In the genomic region with DNA sequence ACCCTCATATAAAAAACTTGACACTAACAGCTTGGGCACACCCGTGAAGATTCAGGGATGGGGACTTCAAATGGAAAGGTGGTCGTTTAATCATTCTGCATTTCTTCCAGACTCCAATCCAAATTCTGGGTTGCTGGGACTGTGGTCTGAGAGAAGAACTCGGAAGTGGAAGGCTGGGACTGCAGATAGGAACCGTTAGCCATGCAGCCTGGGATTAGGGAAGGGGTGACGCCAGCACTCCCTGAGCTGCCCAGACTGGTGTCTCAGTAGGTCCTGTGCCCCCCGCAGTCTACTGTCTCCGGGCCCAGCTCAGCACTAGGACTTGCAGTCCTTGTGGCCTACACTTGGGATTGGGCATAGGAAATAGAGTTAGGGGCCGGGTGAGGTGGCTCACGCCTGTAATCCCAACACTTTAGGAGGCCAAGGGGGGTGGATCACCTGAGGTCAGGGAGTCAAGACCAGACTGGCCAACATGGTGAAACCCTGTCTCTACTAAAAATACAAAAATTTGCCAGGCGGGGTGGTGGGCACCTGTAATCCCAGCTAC, we compare ENCODE assay signal across 8 cellular contexts. TPM values are rescaled to one million over a fixed set of nuclear protein-coding genes. Genes with fewer than 3 reads are reported as not detected.
DNase-seq lines count a peak whose midpoint lies in the region; ATAC-seq, FAIRE-seq and TF ChIP-seq lines count a peak whose summit lies in the region.

No MANE protein-coding gene starts in this region.

- no peak overlapping the region for H3K27ac ChIP-seq in H1 (ENCODE audit: low read depth, low read length)

- peak overlapping the region; percentile 60 for H3K18ac ChIP-seq in H1 (ENCODE audit: extremely low read depth, low read length)

- peak overlapping the region; percentile 99 to 100 for H3K4me3 Mint-ChIP-seq in CD14-positive monocyte

- peak overlapping the region; percentile 11 for H3K4ac ChIP-seq in H1 (replicated peaks; ENCODE audit: insufficient read length, low read depth, low read length)

- no peak for DNase-seq in CD14-positive monocyte (ENCODE audit: low spot score)
- DNase-seq in NT2/D1 (ENCODE audit: low read depth, low spot score), result no peak
- no peak for DNase-seq in H1 (ENCODE audit: low read depth in 1 of 2, low spot score in 2 of 2)
- DNase-seq in GM13976 (ENCODE audit: low spot score), result no peak
- DNase-seq in DMS79 treated with DMSO at 0.1 percent for 48 hours (lab: John Stamatoyannopoulos, UW), result no peak
- no peak for DNase-seq in SHP77 treated with DMSO at 0.1 percent for 48 hours (lab: John Stamatoyannopoulos, UW)

- H3K4me1 Mint-ChIP-seq in CD14-positive monocyte, result peaks cover 67% of the 10 kb centered on the region

- peaks cover 0 to 26% of the 10 kb centered on the region in 2 experiments; a peak in 2 of 4 replicates for H3K79me2 ChIP-seq in H1 (ENCODE audit: control insufficient read depth in 1 of 2, insufficient read depth in 2 of 2, low read length in 2 of 2)

- peak overlapping the region; percentile 61; the same call in 1 of the 2 replicates for H2BK15ac ChIP-seq in H1 (ENCODE audit: low read length)

- H4K5ac ChIP-seq in H1 (ENCODE audit: insufficient read length, low read depth, low read length), result no peak overlapping the region

- no peaks in the 10 kb centered on the region for H3K9me3 ChIP-seq in NT2/D1 (ENCODE audit: insufficient read depth, low read length)
- H3K9me3 ChIP-seq in H1 (ENCODE audit: insufficient read depth in 2 of 2, low read depth in 1 of 2, low read length in 1 of 2), result no peaks in the 10 kb centered on the region; a peak in 1 of 4 replicates
- no peaks in the 10 kb centered on the region for H3K9me3 ChIP-seq in neuron (ENCODE audit: low read length)

- H3K4me3 ChIP-seq in NT2/D1 (ENCODE audit: insufficient read length, low read depth) (peak overlapping the region; percentile 94), H1 (ENCODE audit: extremely low read depth in 1 of 4, insufficient read depth in 2 of 4, low read depth in 3 of 4, low read length in 4 of 4) (peak overlapping the region; percentile 82 to 98 (median 92)), neuron (ENCODE audit: low read length) (peak overlapping the region; percentile 85)

- H2AFZ ChIP-seq in H1 (ENCODE audit: low read length), result no peak overlapping the region
- H2AFZ ChIP-seq in neuron (ENCODE audit: low read depth, low read length), result peak overlapping the region; percentile 5

- H3K56ac ChIP-seq in H1 (replicated peaks; ENCODE audit: insufficient read length, low read depth, low read length), result no peak overlapping the region

- CTCF ChIA-PET in H1 (lab: Charles Lee; ENCODE audit: partially characterized antibody), result interaction anchor here (0.5 to 5.9 kb wide), 20 partner anchors 8 to 382 kb away, joined by 3 to 52 read pairs (median 3); partner anchors contain the start of genes APOM and DDAH2

- intact Hi-C loops in CD14-positive monocyte (cut with micrococcal nuclease), result loop anchor here in 1 of 2 donors (1.0 to 10.0 kb wide), 4 partner anchors 9 to 192 kb away; partner anchors contain the start of genes ATP6V1G2, CSNK2B, DDX39B and LY6G5B

- peak overlapping the region; percentile 60; the same call in 1 of the 2 replicates for H2BK5ac ChIP-seq in H1 (ENCODE audit: low read depth, low read length)

- POLR2A ChIA-PET in H1 (lab: Charles Lee; ENCODE audit: partially characterized antibody), result interaction anchor here (0.8 to 8.7 kb wide), 16 partner anchors 12 to 195 kb away, joined by 3 to 73 read pairs (median 5); partner anchors contain the start of genes ABHD16A, DDX39B, HSPA1B and LSM2

- H3K79me1 ChIP-seq in H1 (ENCODE audit: low read depth, low read length), result peaks cover 8% of the 10 kb centered on the region; the same call in 1 of the 2 replicates

- FAIRE-seq in H1 (lab: Jason Lieb, UNC), result no peak

- H3K27me3 Mint-ChIP-seq in CD14-positive monocyte (ENCODE audit: low read depth in 3 of 3), result peaks cover 0 to 5% (median 2%) of the 10 kb centered on the region in 3 donors

- H4K8ac ChIP-seq in H1 (ENCODE audit: extremely low read depth, insufficient read depth, low read length), result no peak overlapping the region

- ATAC-seq in HG02884 (IDR thresholded peaks at IDR 0.05; ENCODE audit: unreplicated experiment), result no peak

- peak overlapping the region; percentile 95 to 100 (median 99) for H3K27ac Mint-ChIP-seq in CD14-positive monocyte

- H4K91ac ChIP-seq in H1 (replicated peaks; ENCODE audit: insufficient read length, low read length), result peak overlapping the region; percentile 20

- H3K27me3 ChIP-seq in NT2/D1 (ENCODE audit: insufficient read depth, insufficient read length), result no peaks in the 10 kb centered on the region
- H3K27me3 ChIP-seq in H1 (replicated peaks in 1 of 4; ENCODE audit: control insufficient read depth in 3 of 4, extremely low read depth in 1 of 4, insufficient read depth in 3 of 4, low read length in 3 of 4), result no peaks in the 10 kb centered on the region
- H3K27me3 ChIP-seq in neuron (ENCODE audit: insufficient read depth, low read length), result no peaks in the 10 kb centered on the region

- no peak overlapping the region for H3K14ac ChIP-seq in H1 (ENCODE audit: insufficient read length)

- H3K4me2 ChIP-seq in H1 (ENCODE audit: insufficient read depth in 1 of 2, low read depth in 2 of 2, low read length in 2 of 2), result peak overlapping the region; percentile 78 to 99

- no peak for TF ChIP-seq POLR2A in H1 (IDR thresholded peaks at IDR 0.05; ENCODE audit: control extremely low read depth in 1 of 2, low read depth in 2 of 2, low read length in 2 of 2)

- TF ChIP-seq EP300 in H1 (IDR thresholded peaks at IDR 0.05; ENCODE audit: borderline replicate concordance in 1 of 2, low read depth in 2 of 2, low read length in 2 of 2), result no peak

- peak overlapping the region; percentile 35; the same call in 1 of the 2 replicates for H2BK12ac ChIP-seq in H1 (ENCODE audit: low read depth, low read length)

- peaks cover 20% of the 10 kb centered on the region for H3K23me2 ChIP-seq in H1 (ENCODE audit: low read depth, low read length)

- no peak for TF ChIP-seq RAD21 in H1 (IDR thresholded peaks at IDR 0.05 in 1 of 2, conservative IDR thresholded peaks at IDR 0.05 in 1 of 2; ENCODE audit: low read depth in 2 of 2, low read length in 2 of 2)

- peak overlapping the region; percentile 57; the same call in 1 of the 2 replicates for H2AK5ac ChIP-seq in H1 (ENCODE audit: low read depth, low read length)

- H2BK120ac ChIP-seq in H1 (replicated peaks; ENCODE audit: low read depth, low read length), result peak overlapping the region; percentile 29

- in situ Hi-C loops in GM13976 (cut with MboI; ENCODE audit: low sequenced_read_pairs, unreplicated experiment), result no loop called here

- peaks cover 36% of the 10 kb centered on the region for H3K36me3 ChIP-seq in NT2/D1 (ENCODE audit: insufficient read depth, insufficient read length, low read length)
- peaks cover 10 to 27% (median 17%) of the 10 kb centered on the region in 4 experiments for H3K36me3 ChIP-seq in H1 (ENCODE audit: control insufficient read depth in 2 of 4, insufficient read depth in 4 of 4, low read length in 3 of 4)
- peaks cover 27% of the 10 kb centered on the region for H3K36me3 ChIP-seq in neuron (ENCODE audit: insufficient read depth, low read length)

- H3K9me3 Mint-ChIP-seq in CD14-positive monocyte, result peaks cover 0 to 2% (median 0%) of the 10 kb centered on the region in 7 donors

- peak overlapping the region; percentile 37 for H3K9ac ChIP-seq in NT2/D1 (ENCODE audit: insufficient read length, low read depth)
- H3K9ac ChIP-seq in H1 (replicated peaks in 1 of 4; ENCODE audit: extremely low read depth in 1 of 4, low read depth in 3 of 4, low read length in 3 of 4), result 0 out of 7 replicates have a peak overlapping the region, but pooled peaks of 1 of the 4 experiments have one; percentile 66

- no peak overlapping the region for H3K23ac ChIP-seq in H1 (ENCODE audit: insufficient read length)

- peaks cover 4% of the 10 kb centered on the region in 2 experiments for H4K20me1 ChIP-seq in H1 (replicated peaks in 1 of 2; ENCODE audit: control insufficient read depth in 1 of 2, insufficient read depth in 2 of 2, low read length in 2 of 2)

- H3K36me3 Mint-ChIP-seq in CD14-positive monocyte, result peaks cover 26 to 30% of the 10 kb centered on the region in 2 donors

- H2BK20ac ChIP-seq in H1 (ENCODE audit: low read length), result no peak overlapping the region; the same call in 1 of the 2 replicates

- TF ChIP-seq CTCF in CD14-positive monocyte (IDR thresholded peaks at IDR 0.05) (no peak), H1 (IDR thresholded peaks at IDR 0.05; ENCODE audit: control extremely low read depth in 1 of 3, insufficient read depth in 1 of 3, low read depth in 1 of 3, low read length in 3 of 3) (no peak), GM13976 (IDR thresholded peaks at IDR 0.05; ENCODE audit: borderline replicate concordance, control extremely low read depth, extremely low read depth, insufficient read depth, missing control alignments) (no peak)

- whole genome bisulfite sequencing in H1 (ENCODE audit: extremely low coverage in 1 of 2, insufficient coverage in 1 of 2, insufficient read length in 1 of 2, insufficient replicate concordance in 2 of 2, low coverage in 1 of 2, low lambda C conversion rate in 2 of 2, missing lambda C conversion rate in 1 of 2), 2 experiments, result 44% methylated on average over 10 of the region's 10 CpGs; no CpG with 5 or more reads in 1 of the 2 experiments

- H3K4me1 ChIP-seq in NT2/D1 (ENCODE audit: insufficient read depth, insufficient read length) (peaks cover 2% of the 10 kb centered on the region), H1 (replicated peaks in 1 of 4; ENCODE audit: control insufficient read depth in 3 of 4, insufficient read depth in 4 of 4, low read length in 3 of 4) (peaks cover 23 to 29% (median 25%) of the 10 kb centered on the region in 4 experiments), neuron (ENCODE audit: insufficient read depth, low read length) (peaks cover 51% of the 10 kb centered on the region)

RNA-seq across cellular contexts. Expression of gene CLIC1, which starts 0.5 kb away (rescaled TPM):
- 1,000 to 10,000 TPM; 1,196 to 1,304 TPM for polyA plus RNA-seq in CD14-positive monocyte
- total RNA-seq in H1 (2021; fragmentation: NEBNext Ultra II Directional; extraction: Animal tissue kit (Norgen Biotek cat#: 25700)), result 250 and 259 TPM in 2 replicates
- 236 and 277 TPM in 2 replicates for polyA plus RNA-seq in H1 (2011; rRNA removed)
- 288 TPM for polyA plus RNA-seq in H1 (2011; cell fraction: cytosol; rRNA removed)
- 199 TPM for polyA plus RNA-seq in H1 (2011; cell fraction: nucleus; rRNA removed)
- 240 to 286 TPM (median 280 TPM) in 4 replicates for polyA plus RNA-seq in H1 (2012, experiment 1 of 2)
- 482 TPM for polyA plus RNA-seq in H1 (2012, experiment 2 of 2)
- polyA plus RNA-seq in H1 (2013, experiment 1 of 2), result 173 TPM
- 202 TPM for polyA plus RNA-seq in H1 (2013, experiment 2 of 2)
- 255 and 293 TPM in 2 replicates for polyA minus RNA-seq in H1 (2011; rRNA and poly(A)+ RNA removed)
- 101 TPM for polyA minus RNA-seq in H1 (2011; cell fraction: cytosol; rRNA and poly(A)+ RNA removed)
- 83.5 TPM for polyA minus RNA-seq in H1 (2011; cell fraction: nucleus; rRNA and poly(A)+ RNA removed)

RNA-seq across cellular contexts. Expression of gene MSH5, which starts 3.0 kb away (rescaled TPM):
- 1 to 10 TPM in 1 of 2 donors, under 1 TPM in 1; 0.58 to 1.9 TPM for polyA plus RNA-seq in CD14-positive monocyte
- total RNA-seq in H1 (2021; fragmentation: NEBNext Ultra II Directional; extraction: Animal tissue kit (Norgen Biotek cat#: 25700)), result 21.3 and 25.3 TPM in 2 replicates
- 26.5 and 34.5 TPM in 2 replicates for polyA plus RNA-seq in H1 (2011; rRNA removed)
- polyA plus RNA-seq in H1 (2011; cell fraction: cytosol; rRNA removed), result 29.5 TPM
- 149 TPM for polyA plus RNA-seq in H1 (2011; cell fraction: nucleus; rRNA removed)
- 16.0 to 22.5 TPM (median 20.5 TPM) in 4 replicates for polyA plus RNA-seq in H1 (2012, experiment 1 of 2)
- polyA plus RNA-seq in H1 (2012, experiment 2 of 2), result 5.4 TPM
- polyA plus RNA-seq in H1 (2013, experiment 1 of 2), result 15.6 TPM
- 14.5 TPM for polyA plus RNA-seq in H1 (2013, experiment 2 of 2)
- polyA minus RNA-seq in H1 (2011; rRNA and poly(A)+ RNA removed), result 36.0 and 38.2 TPM in 2 replicates
- polyA minus RNA-seq in H1 (2011; cell fraction: cytosol; rRNA and poly(A)+ RNA removed), result 19.8 TPM
- polyA minus RNA-seq in H1 (2011; cell fraction: nucleus; rRNA and poly(A)+ RNA removed), result 72.1 TPM

RNA-seq across cellular contexts. Expression of gene DDAH2, which starts 7.7 kb away (rescaled TPM):
- polyA plus RNA-seq in CD14-positive monocyte, result 10 to 100 TPM; 29.8 to 30.6 TPM
- total RNA-seq in H1 (2021; fragmentation: NEBNext Ultra II Directional; extraction: Animal tissue kit (Norgen Biotek cat#: 25700)), result 53.3 and 55.5 TPM in 2 replicates
- polyA plus RNA-seq in H1 (2011; rRNA removed), result 73.5 and 104 TPM in 2 replicates
- polyA plus RNA-seq in H1 (2011; cell fraction: cytosol; rRNA removed), result 80.1 TPM
- 78.9 TPM for polyA plus RNA-seq in H1 (2011; cell fraction: nucleus; rRNA removed)
- polyA plus RNA-seq in H1 (2012, experiment 1 of 2), result 46.0 to 78.4 TPM (median 71.9 TPM) in 4 replicates
- polyA plus RNA-seq in H1 (2012, experiment 2 of 2), result 53.9 TPM
- 32.1 TPM for polyA plus RNA-seq in H1 (2013, experiment 1 of 2)
- polyA plus RNA-seq in H1 (2013, experiment 2 of 2), result 36.0 TPM
- polyA minus RNA-seq in H1 (2011; rRNA and poly(A)+ RNA removed), result 15.2 and 19.8 TPM in 2 replicates
- 28.8 TPM for polyA minus RNA-seq in H1 (2011; cell fraction: cytosol; rRNA and poly(A)+ RNA removed)
- polyA minus RNA-seq in H1 (2011; cell fraction: nucleus; rRNA and poly(A)+ RNA removed), result 13.7 TPM

RNA-seq across cellular contexts. Expression of gene MPIG6B, which starts 13.7 kb away (rescaled TPM):
- polyA plus RNA-seq in CD14-positive monocyte, result under 1 TPM; 0.68 to 0.75 TPM
- not detected in 2 replicates for total RNA-seq in H1 (2021; fragmentation: NEBNext Ultra II Directional; extraction: Animal tissue kit (Norgen Biotek cat#: 25700))
- 0.18 and 0.33 TPM in 2 replicates for polyA plus RNA-seq in H1 (2011; rRNA removed)
- polyA plus RNA-seq in H1 (2011; cell fraction: cytosol; rRNA removed), result 0.14 TPM
- 0.31 TPM for polyA plus RNA-seq in H1 (2011; cell fraction: nucleus; rRNA removed)
- 0.17 to 0.73 TPM (median 0.19 TPM) in 4 replicates for polyA plus RNA-seq in H1 (2012, experiment 1 of 2)
- polyA plus RNA-seq in H1 (2012, experiment 2 of 2), result 0.12 TPM
- polyA plus RNA-seq in H1 (2013, experiment 1 of 2), result 0.04 TPM
- 0.06 TPM for polyA plus RNA-seq in H1 (2013, experiment 2 of 2)
- 0.13 TPM in 1 of 2 replicates, not detected in the other for polyA minus RNA-seq in H1 (2011; rRNA and poly(A)+ RNA removed)
- polyA minus RNA-seq in H1 (2011; cell fraction: cytosol; rRNA and poly(A)+ RNA removed), result not detected
- polyA minus RNA-seq in H1 (2011; cell fraction: nucleus; rRNA and poly(A)+ RNA removed), result not detected

RNA-seq across cellular contexts. Expression of gene LY6G6C, which starts 15.3 kb away (rescaled TPM):
- not detected for polyA plus RNA-seq in CD14-positive monocyte
- total RNA-seq in H1 (2021; fragmentation: NEBNext Ultra II Directional; extraction: Animal tissue kit (Norgen Biotek cat#: 25700)), result 0.33 TPM in 1 of 2 replicates, not detected in the other
- 0.23 and 0.49 TPM in 2 replicates for polyA plus RNA-seq in H1 (2011; rRNA removed)
- 0.23 TPM for polyA plus RNA-seq in H1 (2011; cell fraction: cytosol; rRNA removed)
- polyA plus RNA-seq in H1 (2011; cell fraction: nucleus; rRNA removed), result 1.0 TPM
- polyA plus RNA-seq in H1 (2012, experiment 1 of 2), result 0.19 to 0.37 TPM (median 0.21 TPM) in 4 replicates
- not detected for polyA plus RNA-seq in H1 (2012, experiment 2 of 2)
- 0.12 TPM for polyA plus RNA-seq in H1 (2013, experiment 1 of 2)
- polyA plus RNA-seq in H1 (2013, experiment 2 of 2), result 0.11 TPM
- not detected in 2 replicates for polyA minus RNA-seq in H1 (2011; rRNA and poly(A)+ RNA removed)
- polyA minus RNA-seq in H1 (2011; cell fraction: cytosol; rRNA and poly(A)+ RNA removed), result not detected
- not detected for polyA minus RNA-seq in H1 (2011; cell fraction: nucleus; rRNA and poly(A)+ RNA removed)
